ENCODE assay signal across 8 cellular contexts in genomic region chr3:42067324-42067723, GRCh38. TPM values are rescaled to one million over a fixed set of nuclear protein-coding genes. Genes with fewer than 3 reads are reported as not detected.
DNase-seq lines count a peak whose midpoint lies in the region; ATAC-seq and TF ChIP-seq lines count a peak whose summit lies in the region.

No MANE protein-coding gene starts in this region.

- H3K4me3 Mint-ChIP-seq in chondrocyte (ENCODE audit: unreplicated experiment): peak overlapping the region; percentile 38

- no peaks in the 10 kb centered on the region for H3K9me3 Mint-ChIP-seq in chondrocyte (ENCODE audit: low read depth)

- no peaks in the 10 kb centered on the region for H3K36me3 Mint-ChIP-seq in chondrocyte (ENCODE audit: low read depth)

- no peaks in the 10 kb centered on the region for H3K27me3 ChIP-seq in neural cell (ENCODE audit: insufficient read depth, low read depth, low read length)

- H3K79me2 ChIP-seq in neural cell (replicated peaks; ENCODE audit: insufficient read depth, low read length): peaks cover 18% of the 10 kb centered on the region

- no peaks in the 10 kb centered on the region for H3K9me3 ChIP-seq in neural cell (ENCODE audit: low read length)

- no peaks in the 10 kb centered on the region for H4K20me1 ChIP-seq in neural cell (ENCODE audit: insufficient read depth)

- no peak for TF ChIP-seq RAD21 in neural cell (conservative IDR thresholded peaks at IDR 0.05)

- H3K27me3 Mint-ChIP-seq in chondrocyte (ENCODE audit: low read depth): no peaks in the 10 kb centered on the region

- H3K27ac ChIP-seq in neural cell (ENCODE audit: low read length): no peak overlapping the region

- TF ChIP-seq EP300 in neural cell (conservative IDR thresholded peaks at IDR 0.05; ENCODE audit: poor library complexity, severe bottlenecking): peak; percentile 48

- DNase-seq in chondrocyte (ENCODE audit: low spot score) (no peak), amygdala (lab: John Stamatoyannopoulos, UW) (no peak), COR-L47 (lab: John Stamatoyannopoulos, UW) (no peak), NCI-H1436 (lab: John Stamatoyannopoulos, UW) (no peak), AML-193 (lab: John Stamatoyannopoulos, UW) (no peak)

- no peaks in the 10 kb centered on the region for H3F3A ChIP-seq in neural cell (ENCODE audit: insufficient read depth, low read length, poor library complexity, severe bottlenecking)

- H3K4me3 ChIP-seq in neural cell (ENCODE audit: low read length): no peak overlapping the region

- H3K27ac Mint-ChIP-seq in chondrocyte (ENCODE audit: unreplicated experiment): peak overlapping the region; percentile 96

- H3K4me1 Mint-ChIP-seq in chondrocyte (ENCODE audit: low read depth): peaks cover 81% of the 10 kb centered on the region

- no peak overlapping the region for H3K9ac ChIP-seq in neural cell (ENCODE audit: low read length)

- TF ChIP-seq CTCF in chondrocyte (IDR thresholded peaks at IDR 0.05): no peak
- TF ChIP-seq CTCF in neural cell (IDR thresholded peaks at IDR 0.05; ENCODE audit: poor library complexity, severe bottlenecking): no peak

- no peaks in the 10 kb centered on the region for H3K36me3 ChIP-seq in neural cell (ENCODE audit: insufficient read depth, low read length)

- H3K4me2 ChIP-seq in neural cell (ENCODE audit: low read length): no peak overlapping the region

- ATAC-seq in GM19438 (IDR thresholded peaks at IDR 0.05; ENCODE audit: low read depth, unreplicated experiment): peak; percentile 81
- peak; percentile 83 for ATAC-seq in HG03196 (IDR thresholded peaks at IDR 0.05; ENCODE audit: unreplicated experiment)

- no peaks in the 10 kb centered on the region for H3K9me2 ChIP-seq in neural cell (ENCODE audit: insufficient read depth, low read length)

- no peak overlapping the region for H2AFZ ChIP-seq in neural cell (ENCODE audit: low read depth, low read length)

TF ChIP-seq in neural cell, 6 proteins besides CTCF, POLR2A, EP300 and RAD21:
- TF ChIP-seq POLR2AphosphoS5 (IDR thresholded peaks at IDR 0.05) (peak; percentile 48), MXI1 (conservative IDR thresholded peaks at IDR 0.05; ENCODE audit: poor library complexity, severe bottlenecking) (no peak), EZH2 (IDR thresholded peaks at IDR 0.05; ENCODE audit: borderline replicate concordance, insufficient read depth, low read length, poor library complexity, severe bottlenecking) (no peak)

RNA-seq across cellular contexts. Expression of gene TRAK1, which starts 23.8 kb away (rescaled TPM):
- total RNA-seq in chondrocyte: 38.1 to 53.7 TPM (median 51.2 TPM) in 3 replicates
- 34.7 and 39.3 TPM in 2 replicates for polyA plus RNA-seq in neural cell
- polyA minus RNA-seq in neural cell: 81.6 and 84.6 TPM in 2 replicates
